Comparison of ENCODE assay signal across 9 cellular contexts in the genomic region with DNA sequence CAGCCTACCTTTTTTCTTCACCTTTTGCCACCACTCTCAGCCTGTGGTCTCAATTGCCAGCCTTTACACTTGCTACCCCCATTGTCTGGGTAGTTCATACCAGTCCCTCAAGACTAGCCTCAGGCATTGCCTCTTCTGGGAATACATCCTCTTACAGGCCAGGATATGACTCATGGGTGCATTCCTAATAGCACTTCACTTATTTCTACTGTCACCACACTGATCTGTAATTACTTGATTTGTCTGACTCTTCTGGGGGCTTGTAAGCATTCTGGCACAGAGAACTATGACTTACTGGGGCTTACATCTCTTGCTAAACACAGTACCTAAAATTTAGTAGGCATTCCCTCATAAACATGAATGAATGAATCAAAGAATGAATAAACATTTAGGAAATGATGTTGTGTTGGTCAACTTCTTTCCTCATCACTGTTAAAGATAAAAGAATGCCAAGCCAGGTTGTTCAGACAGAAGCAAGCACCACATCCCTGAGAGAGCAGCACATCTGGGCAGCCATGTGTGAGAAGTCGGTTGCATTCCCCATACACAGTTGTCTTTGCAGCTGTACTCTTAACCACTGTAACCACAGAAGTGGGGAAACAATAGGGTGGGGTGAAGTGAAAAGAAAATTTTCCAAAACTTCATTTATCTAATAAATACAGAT. TPM values are rescaled to one million over a fixed set of nuclear protein-coding genes. Genes with fewer than 3 reads are reported as not detected.
DNase-seq lines count a peak whose midpoint lies in the region; ATAC-seq, FAIRE-seq and TF ChIP-seq lines count a peak whose summit lies in the region.
"Had no signal": no experiment of that assay in that cellular context is flagged by ENCODE, and none has a peak within 500 bp of the region (broad histone marks: within the 10 kb centered on the region; RNA-seq: fewer than 3 reads in every experiment).

No MANE protein-coding gene starts in this region.

- FAIRE-seq in GM19239 (lab: Jason Lieb, UNC): no peak
- FAIRE-seq: colon had no signal

- in situ Hi-C loops in ACHN (cut with HindIII; ENCODE audit: low pct_ligation_motif_present, low pct_unique_long_range_greater_than_20kb, low sequenced_read_pairs): no loop called here
- in situ Hi-C loops in astrocyte of the cerebellum (cut with HindIII; ENCODE audit: low sequenced_read_pairs): no loop called here

- H3K27me3 ChIP-seq in MG63: no peaks in the 10 kb centered on the region

- H3K4me3 ChIP-seq in MG63: no peak overlapping the region
- H3K4me3 ChIP-seq in astrocyte of the cerebellum (ENCODE audit: low read depth, low read length): no peak overlapping the region
- H3K4me3 ChIP-seq in skeletal muscle cell (ENCODE audit: low read depth, low read length): no peak overlapping the region

- DNase-seq in ACHN: peak; percentile 55
- DNase-seq in MG63: peak; percentile 60
- DNase-seq in astrocyte of the cerebellum (ENCODE audit: low read depth): peak; percentile 37
- DNase-seq in skeletal muscle cell (ENCODE audit: low read depth): peak; percentile 74
- no peak for DNase-seq in GM19239 (ENCODE audit: insufficient read length, low spot score)
- DNase-seq in HUDEP-2 (lab: John Stamatoyannopoulos, UW; ENCODE audit: unreplicated experiment in 76 of 76): no peak
- DNase-seq in left ventricle myocardium superior: no peak

- intact Hi-C loops in left ventricle myocardium superior (cut with micrococcal nuclease): no loop called here

- ATAC-seq in GM19328 (IDR thresholded peaks at IDR 0.05; ENCODE audit: unreplicated experiment): peak; percentile 86
- ATAC-seq in left ventricle myocardium superior: no peak

- H3K36me3 ChIP-seq in MG63: no peaks in the 10 kb centered on the region

- peaks cover 2% of the 10 kb centered on the region; the same call in 1 of the 2 replicates for H3K9me3 ChIP-seq in MG63

- no peak for TF ChIP-seq CTCF in astrocyte of the cerebellum (IDR thresholded peaks at IDR 0.05; ENCODE audit: low read depth, low read length, missing control alignments)

RNA-seq across cellular contexts. Expression of a gene that starts 27.6 kb away (rescaled TPM):
- 3.4 and 3.6 TPM in 2 replicates for total RNA-seq in MG63 (2014; rRNA removed; shearing (Covaris generic); ENCODE audit: low replicate concordance)
- total RNA-seq in left ventricle myocardium superior: 1.5 TPM

RNA-seq across cellular contexts. Expression of a gene that starts 54.2 kb away (rescaled TPM):
- total RNA-seq in MG63 (2014; rRNA removed; shearing (Covaris generic); ENCODE audit: low replicate concordance): not detected in 2 replicates
- total RNA-seq in left ventricle myocardium superior: not detected

Comparison
In these comparisons a context has a peak if more than half of its experiments do, and no peak if none do; other contexts are left out.
1. DNase-seq: peak in ACHN (single experiment), MG63 (single experiment), astrocyte of the cerebellum (single experiment) and skeletal muscle cell (single experiment); none in GM19239 (single experiment), HUDEP-2 (0 of 76) and left ventricle myocardium superior (single experiment).